ENCODE assay signal across 4 cellular contexts in genomic region chrX:57251965-57252364, GRCh38. TPM values are rescaled to one million over a fixed set of nuclear protein-coding genes. Genes with fewer than 3 reads are reported as not detected.
"Had no signal": no experiment of that assay in that cellular context is flagged by ENCODE, and none has a peak within 500 bp of the region (broad histone marks: within the 10 kb centered on the region; RNA-seq: fewer than 3 reads in every experiment).

No MANE protein-coding gene starts in this region.

- DNase-seq: GDM1, GF-D8 had no signal

- H3K4me3 ChIP-seq: GM12878 had no signal

RNA-seq across cellular contexts. Expression of gene FAAH2, which starts 34.5 kb away (rescaled TPM):
- total RNA-seq: G401 had no signal
